Comparison of ENCODE assay signal across 10 cellular contexts in genomic region chr11:18617688-18618340, GRCh38. TPM values are rescaled to one million over a fixed set of nuclear protein-coding genes. Genes with fewer than 3 reads are reported as not detected.
DNase-seq lines count a peak whose midpoint lies in the region; ATAC-seq and TF ChIP-seq lines count a peak whose summit lies in the region.
"Had no signal": no experiment of that assay in that cellular context is flagged by ENCODE, and none has a peak within 500 bp of the region (broad histone marks: within the 10 kb centered on the region; RNA-seq: fewer than 3 reads in every experiment).

No MANE protein-coding gene starts in this region.

- DNase-seq in KBM-7 (peak; percentile 76), renal cortical epithelial cell (ENCODE audit: low read depth) (peak; percentile 45), substantia nigra (lab: John Stamatoyannopoulos, UW) (no peak), RWPE1 (ENCODE audit: low spot score) (no peak)
- peak; percentile 14 for DNase-seq in activated naive CD8-positive, alpha-beta T cell treated with anti-CD3 and anti-CD28 coated beads, Interleukin-2, amount 50 U/mL, for 24 hours
- DNase-seq: gastrocnemius medialis, SJCRH30 had no signal

- H3K27me3 Mint-ChIP-seq in activated naive CD8-positive, alpha-beta T cell treated with anti-CD3 and anti-CD28 coated beads, Interleukin-2, amount 50 U/mL, for 24 hours, result no peaks in the 10 kb centered on the region

- peak overlapping the region; percentile 72 for H3K4me3 Mint-ChIP-seq in activated naive CD8-positive, alpha-beta T cell treated with anti-CD3 and anti-CD28 coated beads, Interleukin-2, amount 50 U/mL, for 24 hours

- CTCF ChIA-PET in RWPE1 (lab: Yijun Ruan, JAX), result interaction anchor here (0.6 kb wide), 1 partner anchor 1770 kb away, joined by 3 read pairs; the partner anchor contains the start of gene PRMT3

- ATAC-seq in GM18861 (IDR thresholded peaks at IDR 0.05; ENCODE audit: unreplicated experiment) (peak; percentile 26), HG02588 (IDR thresholded peaks at IDR 0.05; ENCODE audit: unreplicated experiment) (no peak), HG03439 (IDR thresholded peaks at IDR 0.05; ENCODE audit: unreplicated experiment) (no peak)
- ATAC-seq in activated naive CD8-positive, alpha-beta T cell treated with anti-CD3 and anti-CD28 coated beads, Interleukin-2, amount 50 U/mL, for 24 hours, result peak; percentile 81
- ATAC-seq: gastrocnemius medialis had no signal

- peaks cover 61% of the 10 kb centered on the region for H3K4me1 Mint-ChIP-seq in activated naive CD8-positive, alpha-beta T cell treated with anti-CD3 and anti-CD28 coated beads, Interleukin-2, amount 50 U/mL, for 24 hours

- peaks cover 28% of the 10 kb centered on the region for H3K36me3 Mint-ChIP-seq in activated naive CD8-positive, alpha-beta T cell treated with anti-CD3 and anti-CD28 coated beads, Interleukin-2, amount 50 U/mL, for 24 hours (ENCODE audit: low read depth)

- no peaks in the 10 kb centered on the region for H3K9me3 Mint-ChIP-seq in activated naive CD8-positive, alpha-beta T cell treated with anti-CD3 and anti-CD28 coated beads, Interleukin-2, amount 50 U/mL, for 24 hours

- H3K27ac Mint-ChIP-seq in activated naive CD8-positive, alpha-beta T cell treated with anti-CD3 and anti-CD28 coated beads, Interleukin-2, amount 50 U/mL, for 24 hours, result peak overlapping the region; percentile 44

- TF ChIP-seq CTCF in RWPE1 (conservative IDR thresholded peaks at IDR 0.05; ENCODE audit: low read depth), result no peak

- in situ Hi-C loops in KBM-7 (cut with MboI; ENCODE audit: low pct_unique_long_range_greater_than_20kb, low sequenced_read_pairs), result no loop called here

- POLR2A ChIA-PET in RWPE1 (lab: Yijun Ruan, JAX; ENCODE audit: low non-redundant PET), result no interaction called here

- H3K27ac ChIP-seq in substantia nigra (ENCODE audit: low read depth, low read length, poor library complexity, severe bottlenecking) (no peak overlapping the region), RWPE1 (no peak overlapping the region)
- H3K27ac ChIP-seq: SJCRH30 had no signal

RNA-seq across cellular contexts. Expression of gene SPTY2D1, which starts 16.3 kb away (rescaled TPM):
- total RNA-seq in renal cortical epithelial cell, result 16.8 and 26.9 TPM in 2 replicates

RNA-seq across cellular contexts. Expression of gene MISFA, which starts 18.2 kb away (rescaled TPM):
- not detected in 2 replicates for total RNA-seq in renal cortical epithelial cell

RNA-seq across cellular contexts. Expression of gene UEVLD, which starts 29.3 kb away (rescaled TPM):
- total RNA-seq in renal cortical epithelial cell, result 46.6 and 75.0 TPM in 2 replicates

Comparison
In these comparisons a context has a peak if more than half of its experiments do, and no peak if none do; other contexts are left out.
1. ATAC-seq: peak in GM18861 (single experiment) and activated naive CD8-positive, alpha-beta T cell treated with anti-CD3 and anti-CD28 coated beads, Interleukin-2, amount 50 U/mL, for 24 hours (single experiment); none in HG02588 (single experiment) and HG03439 (single experiment).
2. DNase-seq: peak in KBM-7 (single experiment), activated naive CD8-positive, alpha-beta T cell treated with anti-CD3 and anti-CD28 coated beads, Interleukin-2, amount 50 U/mL, for 24 hours (single experiment) and renal cortical epithelial cell (single experiment); none in substantia nigra (0 of 49) and RWPE1 (single experiment).